Comparison of ENCODE assay signal across 7 cellular contexts in genomic region chr3:20103731-20104130, GRCh38.
DNase-seq lines count a peak whose midpoint lies in the region; ATAC-seq lines count a peak whose summit lies in the region.

No MANE protein-coding gene starts in this region.

- peak overlapping the region; percentile 55 for H3K27ac Mint-ChIP-seq in memory B cell

- H3K4me1 Mint-ChIP-seq in memory B cell: peaks cover 6% of the 10 kb centered on the region

- H3K9me3 Mint-ChIP-seq in memory B cell: no peaks in the 10 kb centered on the region

- no peaks in the 10 kb centered on the region for H3K27me3 Mint-ChIP-seq in memory B cell

- H3K4me3 Mint-ChIP-seq in memory B cell: no peak overlapping the region

- peak; percentile 10 for ATAC-seq in GM18868 (IDR thresholded peaks at IDR 0.05; ENCODE audit: unreplicated experiment)
- ATAC-seq in GM21515 (IDR thresholded peaks at IDR 0.05; ENCODE audit: unreplicated experiment): peak; percentile 28
- peak; percentile 24 for ATAC-seq in HG03378 (IDR thresholded peaks at IDR 0.05; ENCODE audit: unreplicated experiment)
- no peak for ATAC-seq in memory B cell (ENCODE audit: low read depth)

- no peak for DNase-seq in memory B cell (ENCODE audit: low spot score in 2 of 2)
- no peak for DNase-seq in OCI-M1 (lab: John Stamatoyannopoulos, UW)
- DNase-seq in NCI-H526 treated with DMSO at 0.1 percent for 48 hours (lab: John Stamatoyannopoulos, UW): no peak
- DNase-seq in AML-193 (lab: John Stamatoyannopoulos, UW): no peak

- peaks cover 9% of the 10 kb centered on the region for H3K36me3 Mint-ChIP-seq in memory B cell
